ENCODE assay signal across 16 cellular contexts in the genomic region with DNA sequence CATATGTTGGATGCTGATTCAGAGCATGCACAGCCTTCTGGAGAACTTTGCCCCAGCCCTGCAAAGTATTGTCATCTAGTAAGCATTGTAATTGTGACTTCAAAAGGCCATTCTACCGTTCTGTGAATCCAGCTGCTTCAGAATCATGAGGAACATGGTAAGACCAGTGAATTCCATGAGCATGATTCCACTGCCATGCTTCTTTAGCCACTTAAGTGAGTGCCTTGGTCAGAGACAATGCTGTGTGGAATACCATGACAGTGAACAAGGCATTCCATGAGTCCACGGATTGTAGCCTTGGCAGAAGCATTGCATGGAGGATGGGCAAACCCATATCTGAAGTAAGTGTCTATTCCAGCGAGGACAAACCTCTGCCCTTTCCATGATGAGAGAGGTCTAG.
DNase-seq lines count a peak whose midpoint lies in the region; TF ChIP-seq lines count a peak whose summit lies in the region.
"Had no signal": no experiment of that assay in that cellular context is flagged by ENCODE, and none has a peak within 500 bp of the region (broad histone marks: within the 10 kb centered on the region; RNA-seq: fewer than 3 reads in every experiment).

No MANE protein-coding gene starts in this region.

- no peak overlapping the region for H2BK12ac ChIP-seq in mesenchymal stem cell (ENCODE audit: low read length in 2 of 2)

- no peak overlapping the region for H2BK120ac ChIP-seq in mesenchymal stem cell (ENCODE audit: low read depth, low read length)

- H2AK5ac ChIP-seq in mesenchymal stem cell (ENCODE audit: low read length, severe bottlenecking): no peak overlapping the region

- H3K4me2 ChIP-seq in GM23248 (ENCODE audit: unreplicated experiment) (no peak overlapping the region), mesenchymal stem cell (ENCODE audit: low read length, poor library complexity, severe bottlenecking) (no peak overlapping the region)
- H3K4me2 ChIP-seq: A549, BLaER1, KMS-11 had no signal

- H3K27me3 ChIP-seq in GM23248 (replicated peaks; ENCODE audit: insufficient read depth): peaks cover 17% of the 10 kb centered on the region
- peaks cover 0 to 5% of the 10 kb centered on the region in 2 experiments for H3K27me3 ChIP-seq in mesenchymal stem cell (ENCODE audit: control insufficient read depth in 1 of 2, insufficient read depth in 1 of 2, low read length in 2 of 2)
- H3K27me3 ChIP-seq: BLaER1 had no signal

- 28 to 34% methylated on average over 3 of the region's 3 CpGs for WGBS in GM23248 (ENCODE audit: low coverage in 1 of 2, low lambda C conversion rate in 2 of 2, missing lambda C conversion rate in 2 of 2), 2 experiments
- 85% methylated on average over 3 of the region's 3 CpGs for WGBS in mesenchymal stem cell

- H2BK5ac ChIP-seq in mesenchymal stem cell (ENCODE audit: low read depth, low read length, poor library complexity, severe bottlenecking): no peak overlapping the region

- no peak overlapping the region for H3K27ac ChIP-seq in GM23248
- H3K27ac ChIP-seq in mesenchymal stem cell (ENCODE audit: low read length, poor library complexity, severe bottlenecking): no peak overlapping the region
- H3K27ac ChIP-seq: 22Rv1, A549, BLaER1, KMS-11 had no signal

- no peak overlapping the region for H2BK15ac ChIP-seq in mesenchymal stem cell (ENCODE audit: low read depth, poor library complexity, severe bottlenecking)

- H3K79me2 ChIP-seq in GM23248 (ENCODE audit: insufficient read depth): no peaks in the 10 kb centered on the region

- H3K9ac ChIP-seq in GM23248 (no peak overlapping the region), mesenchymal stem cell (ENCODE audit: low read length) (no peak overlapping the region)
- H3K9ac ChIP-seq: BLaER1, KMS-11 had no signal

- no peaks in the 10 kb centered on the region for H3K36me3 ChIP-seq in GM23248 (ENCODE audit: low read depth)
- no peaks in the 10 kb centered on the region for H3K36me3 ChIP-seq in mesenchymal stem cell (ENCODE audit: control insufficient read depth in 1 of 2, insufficient read depth in 2 of 2, low read depth in 1 of 2, low read length in 2 of 2)

- H3K9me2 ChIP-seq in GM23248 (ENCODE audit: insufficient read depth): no peaks in the 10 kb centered on the region

- no peak overlapping the region for H3K4ac ChIP-seq in mesenchymal stem cell (ENCODE audit: low read depth in 1 of 2, low read length in 2 of 2)

- DNase-seq in AG10803 (ENCODE audit: low read depth) (peak; percentile 40), GM23248 (peak; percentile 10), kidney tubule cell (ENCODE audit: low spot score) (peak; percentile 15), renal cortical epithelial cell (ENCODE audit: low read depth) (peak; percentile 16), SHP77 (lab: John Stamatoyannopoulos, UW) (no peak), GM19240 (ENCODE audit: insufficient read length, low spot score) (no peak), mesenchymal stem cell (no peak)
- DNase-seq: Calu3; CD4-positive, alpha-beta memory T cell; DMS53; GF-D8; HCEC 1CT had no signal

- no peaks in the 10 kb centered on the region for H3K79me1 ChIP-seq in mesenchymal stem cell (replicated peaks; ENCODE audit: low read length, poor library complexity, severe bottlenecking)

- H3K4me3 ChIP-seq in AG10803 (ENCODE audit: low read length): no peak overlapping the region
- H3K4me3 ChIP-seq in GM23248: no peak overlapping the region
- no peak overlapping the region for H3K4me3 ChIP-seq in mesenchymal stem cell (ENCODE audit: insufficient read depth in 1 of 2, low read depth in 1 of 2, low read length in 2 of 2)
- H3K4me3 ChIP-seq: A549, BLaER1 had no signal

- H4K20me1 ChIP-seq in GM23248 (ENCODE audit: insufficient read depth): no peaks in the 10 kb centered on the region
- H4K20me1 ChIP-seq: BLaER1 had no signal

- no peak overlapping the region for H3K23ac ChIP-seq in mesenchymal stem cell (ENCODE audit: low read length in 2 of 2)

- no peak overlapping the region for H4K91ac ChIP-seq in mesenchymal stem cell (ENCODE audit: low read length)

- no peak overlapping the region for H3K14ac ChIP-seq in mesenchymal stem cell (ENCODE audit: low read length in 2 of 2)

- TF ChIP-seq CTCF in AG10803 (conservative IDR thresholded peaks at IDR 0.05; ENCODE audit: low read length): no peak

- H3K9me3 ChIP-seq in GM23248 (ENCODE audit: low read depth) (no peaks in the 10 kb centered on the region), mesenchymal stem cell (ENCODE audit: control insufficient read depth, low read length) (no peaks in the 10 kb centered on the region)
- H3K9me3 ChIP-seq: A549 had no signal

- in situ Hi-C loops in GM23248 (cut with MboI): no loop called here

- H2AFZ ChIP-seq in GM23248 (no peak overlapping the region), mesenchymal stem cell (ENCODE audit: low read depth, low read length) (no peak overlapping the region)

- peaks cover 6% of the 10 kb centered on the region for H3K4me1 ChIP-seq in GM23248 (ENCODE audit: insufficient read depth)
- H3K4me1 ChIP-seq in mesenchymal stem cell (ENCODE audit: control insufficient read depth, insufficient read depth, low read depth, low read length): no peaks in the 10 kb centered on the region
- H3K4me1 ChIP-seq: A549 had no signal

- peaks cover 2% of the 10 kb centered on the region; the same call in 1 of the 2 replicates for H3F3A ChIP-seq in GM23248 (ENCODE audit: insufficient read depth)

- H4K8ac ChIP-seq in mesenchymal stem cell (ENCODE audit: low read length): no peak overlapping the region

- no peak overlapping the region for H3K18ac ChIP-seq in mesenchymal stem cell (ENCODE audit: low read depth in 1 of 2, low read length in 2 of 2)

Comparison
In these comparisons a context has a peak if more than half of its experiments do, and no peak if none do; other contexts are left out.
1. DNase-seq: peak in AG10803 (single experiment), GM23248 (single experiment), kidney tubule cell (single experiment) and renal cortical epithelial cell (single experiment); none in SHP77 (0 of 2), GM19240 (single experiment) and mesenchymal stem cell (single experiment).